In the genomic region with DNA sequence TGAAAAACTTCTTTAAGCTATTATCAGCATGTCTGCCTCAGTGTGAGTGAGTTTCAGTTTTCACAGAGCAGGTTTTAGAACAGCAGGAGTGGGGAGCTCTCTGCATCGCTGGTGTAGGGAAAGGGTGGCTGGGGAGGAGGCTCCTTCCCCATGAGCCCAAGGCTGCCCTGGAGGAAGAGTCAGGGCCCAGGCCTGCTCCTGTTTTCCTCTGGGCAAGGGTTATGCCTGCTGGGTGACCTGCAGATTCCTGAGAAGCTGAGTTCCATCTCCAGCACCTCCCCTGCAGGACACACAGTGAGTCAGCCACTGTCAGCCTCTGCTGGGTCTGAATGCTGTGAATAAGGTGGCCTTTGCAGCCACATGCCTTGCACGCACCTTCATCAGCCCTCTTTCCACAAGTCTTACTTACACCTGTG, we compare ENCODE assay signal across 11 cellular contexts.
DNase-seq lines count a peak whose midpoint lies in the region; ATAC-seq and TF ChIP-seq lines count a peak whose summit lies in the region.
"Had no signal": no experiment of that assay in that cellular context is flagged by ENCODE, and none has a peak within 500 bp of the region (broad histone marks: within the 10 kb centered on the region; RNA-seq: fewer than 3 reads in every experiment).

No MANE protein-coding gene starts in this region.

- H3K27me3 ChIP-seq in SK-N-SH (ENCODE audit: insufficient read depth) = no peaks in the 10 kb centered on the region

- no peak for TF ChIP-seq RAD21 in SK-N-SH (IDR thresholded peaks at IDR 0.05; ENCODE audit: low read length)

- no peaks in the 10 kb centered on the region for H4K20me1 ChIP-seq in SK-N-SH (ENCODE audit: insufficient read depth)

- DNase-seq in stimulated activated CD4-positive, alpha-beta T cell treated with anti-CD3 and anti-CD28 coated beads, Interleukin-1b, Interleukin-23, amount 100 ng/mL, for 48 hours = peak; percentile 21
- no peak for DNase-seq in stimulated activated CD4-positive, alpha-beta T cell treated with anti-CD3 and anti-CD28 coated beads, Interleukin-15, amount 100 ng/mL, for 24 hours
- DNase-seq in SK-N-SH (no peak), fibroblast of villous mesenchyme (ENCODE audit: low read depth) (peak; percentile 41), NCI-H2196 treated with DMSO at 0.1 percent for 48 hours (lab: John Stamatoyannopoulos, UW; ENCODE audit: unreplicated experiment) (no peak), NCI-H2171 treated with DMSO at 0.1 percent for 48 hours (lab: John Stamatoyannopoulos, UW) (no peak), SKM-1 treated with dmso at 0.1 percent for 144 hours (lab: John Stamatoyannopoulos, UW; ENCODE audit: unreplicated experiment) (no peak)
- DNase-seq: activated CD4-positive, alpha-beta T cell treated with anti-CD3 and anti-CD28 coated beads for 4 hours; glutamatergic neuron had no signal

- peak overlapping the region; percentile 17; the same call in 1 of the 2 replicates for H3K4me2 ChIP-seq in SK-N-SH

- H3F3A ChIP-seq in SK-N-SH (replicated peaks; ENCODE audit: insufficient read depth) = peaks cover 11% of the 10 kb centered on the region

- no peak for ATAC-seq in GM18861 (IDR thresholded peaks at IDR 0.05; ENCODE audit: unreplicated experiment)

- POLR2A ChIA-PET in SK-N-SH (lab: Yijun Ruan, JAX) = no interaction called here

- peaks cover 8% of the 10 kb centered on the region for H3K9me3 ChIP-seq in SK-N-SH

- H3K27ac ChIP-seq in SK-N-SH (ENCODE audit: low read depth in 2 of 2, low read length in 1 of 2) = no peak overlapping the region
- H3K27ac ChIP-seq: C4-2B had no signal

- no peaks in the 10 kb centered on the region for H3K9me2 ChIP-seq in SK-N-SH

- WGBS in SK-N-SH (ENCODE audit: low lambda C conversion rate) = no CpG with 5 or more reads among the region's 2 CpGs

- H3K4me1 ChIP-seq in SK-N-SH (ENCODE audit: control insufficient read depth in 1 of 2, insufficient read depth in 2 of 2, low read depth in 1 of 2, low read length in 1 of 2) = peaks cover 0 to 11% of the 10 kb centered on the region in 2 experiments; a peak in 3 of 4 replicates

- H3K9ac ChIP-seq in SK-N-SH = no peak overlapping the region

- no peak for TF ChIP-seq EP300 in SK-N-SH (IDR thresholded peaks at IDR 0.05; ENCODE audit: borderline replicate concordance in 1 of 2, low read depth in 1 of 2, low read length in 1 of 2)

- H3K4me3 ChIP-seq in SK-N-SH (ENCODE audit: low read depth in 2 of 2, low read length in 1 of 2) (no peak overlapping the region), fibroblast of villous mesenchyme (ENCODE audit: low read depth, low read length) (no peak overlapping the region)

- H3K79me2 ChIP-seq in SK-N-SH (ENCODE audit: insufficient read depth) = no peaks in the 10 kb centered on the region

- CTCF ChIA-PET in SK-N-SH (lab: Yijun Ruan, JAX) = interaction anchor here (1.5 kb wide), 1 partner anchor 9 kb away, joined by 3 read pairs; no protein-coding TSS in a partner anchor

- TF ChIP-seq CTCF in SK-N-SH (IDR thresholded peaks at IDR 0.05) (no peak), fibroblast of villous mesenchyme (IDR thresholded peaks at IDR 0.05; ENCODE audit: insufficient read depth, low read depth, low read length) (no peak)

- peak overlapping the region; percentile 49; the same call in 1 of the 2 replicates for H2AFZ ChIP-seq in SK-N-SH (ENCODE audit: low read depth)

- no peaks in the 10 kb centered on the region for H3K36me3 ChIP-seq in SK-N-SH (replicated peaks in 1 of 2; ENCODE audit: control insufficient read depth in 1 of 2, insufficient read depth in 2 of 2, low read length in 1 of 2)

TF ChIP-seq in SK-N-SH, 30 proteins besides CTCF, POLR2A, EP300 and RAD21:
- TF ChIP-seq NRF1 (IDR thresholded peaks at IDR 0.05; ENCODE audit: low read depth, low read length) = no peak
- no peak for TF ChIP-seq MEF2A (IDR thresholded peaks at IDR 0.05; ENCODE audit: borderline replicate concordance, low read depth)
- TF ChIP-seq JUND (IDR thresholded peaks at IDR 0.05) = peak; percentile 37; the same call in 1 of the 2 replicates
- 0 out of 2 replicates have a peak, but pooled peaks have one; percentile 14 for TF ChIP-seq FOSL2 (IDR thresholded peaks at IDR 0.05; ENCODE audit: borderline replicate concordance, low read depth)
TF ChIP-seq in SK-N-SH: peak in this region for 2.

Comparison
In these comparisons a context has a peak if more than half of its experiments do, and no peak if none do; other contexts are left out.
1. DNase-seq: peak in stimulated activated CD4-positive, alpha-beta T cell treated with anti-CD3 and anti-CD28 coated beads, Interleukin-1b, Interleukin-23, amount 100 ng/mL, for 48 hours (single experiment) and fibroblast of villous mesenchyme (single experiment); none in stimulated activated CD4-positive, alpha-beta T cell treated with anti-CD3 and anti-CD28 coated beads, Interleukin-15, amount 100 ng/mL, for 24 hours (single experiment), SK-N-SH (single experiment), NCI-H2196 treated with DMSO at 0.1 percent for 48 hours (single experiment), NCI-H2171 treated with DMSO at 0.1 percent for 48 hours (single experiment) and SKM-1 treated with dmso at 0.1 percent for 144 hours (single experiment).